In genomic region chr11:2444301-2445106, GRCh38 we compare ENCODE assay signal across 1 cellular context.
TF ChIP-seq lines count a peak whose summit lies in the region.

Gene KCNQ1 (plus strand): TSS chr11:2445008. CDS start chr11:2445099, 91 bp downstream.
Gene TRPM5 (minus strand): TSS chr11:2444514. CDS start chr11:2423036, 21,478 bp downstream.

TF ChIP-seq in SK-N-SH treated with all-trans-retinoic acid at 6 μM for 48 hours, 23 proteins besides CTCF, POLR2A, EP300 and RAD21 (continued from another document):
- TF ChIP-seq PATZ1 (CRISPR knock-in tag; IDR thresholded peaks at IDR 0.05; ENCODE audit: borderline replicate concordance) (no peak), CSRNP3 (CRISPR knock-in tag; IDR thresholded peaks at IDR 0.05) (no peak), OSR1 (CRISPR knock-in tag; IDR thresholded peaks at IDR 0.05) (no peak)
